ENCODE assay signal across 8 cellular contexts in genomic region chr1:4585216-4585615, GRCh38.
DNase-seq lines count a peak whose midpoint lies in the region; ATAC-seq and FAIRE-seq lines count a peak whose summit lies in the region.
"Had no signal": no experiment of that assay in that cellular context is flagged by ENCODE, and none has a peak within 500 bp of the region (broad histone marks: within the 10 kb centered on the region; RNA-seq: fewer than 3 reads in every experiment).

No MANE protein-coding gene starts in this region.

- H3K4me1 Mint-ChIP-seq in activated CD4-positive, alpha-beta memory T cell treated with anti-CD3 and anti-CD28 coated beads, Interleukin-2, amount 10 ng/mL, durations not matched to agents 7 days and 5 days = no peaks in the 10 kb centered on the region

- H3K4me3 Mint-ChIP-seq in activated CD4-positive, alpha-beta memory T cell treated with anti-CD3 and anti-CD28 coated beads, Interleukin-2, amount 10 ng/mL, durations not matched to agents 7 days and 5 days = no peak overlapping the region
- H3K4me3 Mint-ChIP-seq: stimulated activated naive CD8-positive, alpha-beta T cell treated with anti-CD3 and anti-CD28 coated beads, Interleukin-15, Interleukin-2, amounts not matched to agents 100 ng/mL and 50 ng/mL, for 24 hours had no signal

- no peaks in the 10 kb centered on the region for H3K36me3 Mint-ChIP-seq in activated CD4-positive, alpha-beta memory T cell treated with anti-CD3 and anti-CD28 coated beads, Interleukin-2, amount 10 ng/mL, durations not matched to agents 7 days and 5 days (ENCODE audit: low read depth)

- peaks cover 10% of the 10 kb centered on the region for H3K27me3 Mint-ChIP-seq in activated CD4-positive, alpha-beta memory T cell treated with anti-CD3 and anti-CD28 coated beads, Interleukin-2, amount 10 ng/mL, durations not matched to agents 7 days and 5 days

- POLR2A ChIA-PET in activated CD4-positive, alpha-beta memory T cell treated with anti-CD3 and anti-CD28 coated beads, Interleukin-2, amount 10 ng/mL, durations not matched to agents 7 days and 5 days (lab: Charles Lee) = no interaction called here

- H3K9me3 Mint-ChIP-seq in activated CD4-positive, alpha-beta memory T cell treated with anti-CD3 and anti-CD28 coated beads, Interleukin-2, amount 10 ng/mL, durations not matched to agents 7 days and 5 days = no peaks in the 10 kb centered on the region
- H3K9me3 Mint-ChIP-seq: stimulated activated naive CD8-positive, alpha-beta T cell treated with anti-CD3 and anti-CD28 coated beads, Interleukin-15, Interleukin-2, amounts not matched to agents 100 ng/mL and 50 ng/mL, for 24 hours had no signal

- DNase-seq in HTR-8/SVneo (ENCODE audit: insufficient read length, low spot score) (peak; percentile 19), iPS-NIHi7 (ENCODE audit: extremely low spot score) (peak; percentile 85), NCI-H1417 treated with DMSO at 0.1 percent for 48 hours (lab: John Stamatoyannopoulos, UW) (no peak), NCI-H1092 (lab: John Stamatoyannopoulos, UW) (no peak)
- peak; percentile 35 for DNase-seq in activated CD4-positive, alpha-beta memory T cell treated with anti-CD3 and anti-CD28 coated beads, Interleukin-2, amount 10 ng/mL, durations not matched to agents 7 days and 5 days
- peak; percentile 24 for DNase-seq in stimulated activated CD8-positive, alpha-beta memory T cell treated with anti-CD3 and anti-CD28 coated beads, Interleukin-7, amount 100 ng/mL, for 24 hours (ENCODE audit: low read depth)

- no peak for ATAC-seq in HG03045 (IDR thresholded peaks at IDR 0.05; ENCODE audit: unreplicated experiment)

- no peak overlapping the region for H3K27ac Mint-ChIP-seq in activated CD4-positive, alpha-beta memory T cell treated with anti-CD3 and anti-CD28 coated beads, Interleukin-2, amount 10 ng/mL, durations not matched to agents 7 days and 5 days
- H3K27ac Mint-ChIP-seq: stimulated activated naive CD8-positive, alpha-beta T cell treated with anti-CD3 and anti-CD28 coated beads, Interleukin-15, Interleukin-2, amounts not matched to agents 100 ng/mL and 50 ng/mL, for 24 hours had no signal

- no peak for FAIRE-seq in HTR-8/SVneo (lab: Jason Lieb, UNC)

- CTCF ChIA-PET in activated CD4-positive, alpha-beta memory T cell treated with anti-CD3 and anti-CD28 coated beads, Interleukin-2, amount 10 ng/mL, durations not matched to agents 7 days and 5 days (lab: Charles Lee) = interaction anchor here (0.6 to 2.2 kb wide), 3 partner anchors 9 to 730 kb away, joined by 3 to 8 read pairs (median 3); no protein-coding TSS in a partner anchor

Comparison
In these comparisons a context has a peak if more than half of its experiments do, and no peak if none do; other contexts are left out.
1. DNase-seq: peak in HTR-8/SVneo (single experiment), activated CD4-positive, alpha-beta memory T cell treated with anti-CD3 and anti-CD28 coated beads, Interleukin-2, amount 10 ng/mL, durations not matched to agents 7 days and 5 days (single experiment), iPS-NIHi7 (single experiment) and stimulated activated CD8-positive, alpha-beta memory T cell treated with anti-CD3 and anti-CD28 coated beads, Interleukin-7, amount 100 ng/mL, for 24 hours (single experiment); none in NCI-H1417 treated with DMSO at 0.1 percent for 48 hours (single experiment) and NCI-H1092 (single experiment).